8 cellular contexts compared by ENCODE assay signal in the genomic region with DNA sequence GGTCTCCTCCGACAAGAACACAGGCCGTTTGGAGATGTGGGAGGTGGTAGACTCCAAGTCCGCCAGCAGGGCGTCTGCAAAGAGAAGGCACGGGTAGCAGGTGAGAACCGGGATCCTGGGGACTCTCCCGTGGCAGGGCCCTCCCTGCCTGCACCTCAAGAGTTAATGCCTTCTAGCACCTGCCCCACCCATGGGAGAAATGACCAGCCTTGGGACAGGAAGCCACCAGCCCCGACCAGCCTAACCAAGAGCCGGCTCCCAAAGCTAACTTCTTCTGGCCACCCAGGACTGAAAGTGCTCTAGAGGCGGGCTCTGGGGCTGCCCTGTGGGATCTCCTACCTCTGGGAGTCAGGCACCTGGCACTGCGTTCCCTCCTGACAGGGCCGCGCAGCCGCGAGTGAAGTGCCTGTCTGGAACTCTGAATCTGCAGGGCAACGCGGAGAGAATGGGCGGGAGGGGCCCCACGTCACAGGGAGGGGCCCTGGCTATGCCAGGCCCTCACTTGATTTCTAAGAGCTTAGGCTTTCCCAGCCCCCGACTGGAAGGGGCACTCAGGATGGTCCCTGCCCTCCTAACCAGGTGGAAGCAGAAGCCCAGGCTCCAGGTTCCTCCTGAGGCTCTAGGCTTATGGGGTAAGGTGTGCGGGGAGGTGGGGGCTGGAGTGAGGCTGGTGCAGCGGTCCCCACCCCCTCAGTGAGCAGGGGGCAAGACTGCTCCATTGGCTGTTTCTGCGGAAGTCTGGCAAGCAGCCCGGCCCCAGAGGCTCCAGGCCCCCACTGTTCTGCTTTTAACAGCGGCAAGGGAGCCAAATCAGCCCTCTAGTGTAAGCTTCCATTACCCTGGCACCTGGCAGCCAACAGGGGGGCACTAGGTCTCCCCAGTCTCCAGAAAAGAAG. TPM values are rescaled to one million over a fixed set of nuclear protein-coding genes. Genes with fewer than 3 reads are reported as not detected.
DNase-seq lines count a peak whose midpoint lies in the region; ATAC-seq and TF ChIP-seq lines count a peak whose summit lies in the region.

No MANE protein-coding gene starts in this region.

- WGBS in upper lobe of left lung, 2 donors: 44 to 66% methylated on average over 9 to 22 of the region's 25 CpGs

- intact Hi-C loops in activated T-helper 1 cell treated with anti-CD3 and anti-CD28 coated beads, Interleukin-12 subunit alpha, Interleukin-12 subunit beta, Interleukin-2, Interleukin-4 antibody, amounts not matched to agents 30 ng/mL and 10 ng/mL and 1 ng/mL, durations not matched to agents 14 hours and 24 hours and 36 hours (cut with micrococcal nuclease): loop anchor here (10.0 kb wide), 1 partner anchor 240 kb away; a partner anchor contains a TSS

- H3K4me1 ChIP-seq in upper lobe of left lung: peaks cover 54 to 66% (median 56%) of the 10 kb centered on the region in 4 donors

- ATAC-seq in upper lobe of left lung (ENCODE audit: low FRiP score in 2 of 2): peak; percentile 32 to 67

- TF ChIP-seq EP300 in upper lobe of left lung (IDR thresholded peaks at IDR 0.05): no peak

- TF ChIP-seq POLR2A in upper lobe of left lung (IDR thresholded peaks at IDR 0.05): peak in 3 of 4 donors; percentile 20 to 72 (median 60)

- in situ Hi-C loops in GM13977 (cut with MboI; ENCODE audit: low pct_unique_long_range_greater_than_20kb, low sequenced_read_pairs, unreplicated experiment): no loop called here

- H3K4me1 Mint-ChIP-seq in activated T-cell treated with anti-CD3 and anti-CD28 coated beads, Interleukin-2, amount 50 U/mL, for 24 hours (ENCODE audit: low read depth): peaks cover 44% of the 10 kb centered on the region
- H3K4me1 Mint-ChIP-seq in activated T-helper 1 cell treated with anti-CD3 and anti-CD28 coated beads, Interleukin-12 subunit alpha, Interleukin-12 subunit beta, Interleukin-2, Interleukin-4 antibody, amounts not matched to agents 30 ng/mL and 10 ng/mL and 1 ng/mL, durations not matched to agents 14 hours and 24 hours and 36 hours (ENCODE audit: low read depth): peaks cover 45% of the 10 kb centered on the region

- H3K36me3 Mint-ChIP-seq in activated T-cell treated with anti-CD3 and anti-CD28 coated beads, Interleukin-2, amount 50 U/mL, for 24 hours (ENCODE audit: low read depth): peaks cover 57% of the 10 kb centered on the region
- peaks cover 20% of the 10 kb centered on the region for H3K36me3 Mint-ChIP-seq in activated T-helper 1 cell treated with anti-CD3 and anti-CD28 coated beads, Interleukin-12 subunit alpha, Interleukin-12 subunit beta, Interleukin-2, Interleukin-4 antibody, amounts not matched to agents 30 ng/mL and 10 ng/mL and 1 ng/mL, durations not matched to agents 14 hours and 24 hours and 36 hours (ENCODE audit: low read depth)

- H3K4me3 Mint-ChIP-seq in activated T-cell treated with anti-CD3 and anti-CD28 coated beads, Interleukin-2, amount 50 U/mL, for 24 hours: peak overlapping the region; percentile 29
- H3K4me3 Mint-ChIP-seq in activated T-helper 1 cell treated with anti-CD3 and anti-CD28 coated beads, Interleukin-12 subunit alpha, Interleukin-12 subunit beta, Interleukin-2, Interleukin-4 antibody, amounts not matched to agents 30 ng/mL and 10 ng/mL and 1 ng/mL, durations not matched to agents 14 hours and 24 hours and 36 hours: no peak overlapping the region

- H3K36me3 ChIP-seq in upper lobe of left lung: peaks cover 32 to 59% (median 46%) of the 10 kb centered on the region in 4 donors

- H3K27ac ChIP-seq in upper lobe of left lung: peak overlapping the region; percentile 84 to 93 (median 86)

- H3K27me3 Mint-ChIP-seq in activated T-cell treated with anti-CD3 and anti-CD28 coated beads, Interleukin-2, amount 50 U/mL, for 24 hours: no peaks in the 10 kb centered on the region
- no peaks in the 10 kb centered on the region for H3K27me3 Mint-ChIP-seq in activated T-helper 1 cell treated with anti-CD3 and anti-CD28 coated beads, Interleukin-12 subunit alpha, Interleukin-12 subunit beta, Interleukin-2, Interleukin-4 antibody, amounts not matched to agents 30 ng/mL and 10 ng/mL and 1 ng/mL, durations not matched to agents 14 hours and 24 hours and 36 hours (ENCODE audit: insufficient read depth)

- no peaks in the 10 kb centered on the region for H3K9me3 Mint-ChIP-seq in activated T-cell treated with anti-CD3 and anti-CD28 coated beads, Interleukin-2, amount 50 U/mL, for 24 hours
- no peaks in the 10 kb centered on the region for H3K9me3 Mint-ChIP-seq in activated T-helper 1 cell treated with anti-CD3 and anti-CD28 coated beads, Interleukin-12 subunit alpha, Interleukin-12 subunit beta, Interleukin-2, Interleukin-4 antibody, amounts not matched to agents 30 ng/mL and 10 ng/mL and 1 ng/mL, durations not matched to agents 14 hours and 24 hours and 36 hours

- DNase-seq in activated T-cell treated with anti-CD3 and anti-CD28 coated beads, Interleukin-2, amount 50 U/mL, for 24 hours: no peak
- DNase-seq in activated T-cell treated with anti-CD3 and anti-CD28 coated beads for 4 hours: no peak
- no peak for DNase-seq in activated T-helper 1 cell treated with anti-CD3 and anti-CD28 coated beads, Interleukin-12 subunit alpha, Interleukin-12 subunit beta, Interleukin-2, Interleukin-4 antibody, amounts not matched to agents 30 ng/mL and 10 ng/mL and 1 ng/mL, durations not matched to agents 14 hours and 24 hours and 36 hours (ENCODE audit: low spot score)
- peak; percentile 81 for DNase-seq in kidney tubule cell (ENCODE audit: low spot score)
- DNase-seq in upper lobe of left lung: peak; percentile 89 to 91
- no peak for DNase-seq in stimulated activated naive CD4-positive, alpha-beta T cell treated with Interleukin-2 at 50 U/mL for 16 hours (lab: John Stamatoyannopoulos, UW)
- no peak for DNase-seq in NCI-H146 (lab: John Stamatoyannopoulos, UW)
- DNase-seq in GM13977 (ENCODE audit: low spot score): no peak

- peak overlapping the region; percentile 92 for H3K27ac Mint-ChIP-seq in activated T-cell treated with anti-CD3 and anti-CD28 coated beads, Interleukin-2, amount 50 U/mL, for 24 hours
- peak overlapping the region; percentile 92 for H3K27ac Mint-ChIP-seq in activated T-helper 1 cell treated with anti-CD3 and anti-CD28 coated beads, Interleukin-12 subunit alpha, Interleukin-12 subunit beta, Interleukin-2, Interleukin-4 antibody, amounts not matched to agents 30 ng/mL and 10 ng/mL and 1 ng/mL, durations not matched to agents 14 hours and 24 hours and 36 hours

- no peaks in the 10 kb centered on the region for H3K9me3 ChIP-seq in upper lobe of left lung

- H3K27me3 ChIP-seq in upper lobe of left lung: no peaks in the 10 kb centered on the region

- H3K4me3 ChIP-seq in upper lobe of left lung: peak overlapping the region in 3 of 4 donors; percentile 35 to 49 (median 43)

- TF ChIP-seq CTCF in upper lobe of left lung (IDR thresholded peaks at IDR 0.05) (no peak), GM13977 (IDR thresholded peaks at IDR 0.05; ENCODE audit: extremely low read depth, insufficient read depth, missing control alignments) (no peak)

RNA-seq across cellular contexts. Expression of a gene that starts 23.6 kb away (rescaled TPM):
- 2,459 and 2,531 TPM in 2 replicates for total RNA-seq in activated T-helper 1 cell treated with anti-CD3 and anti-CD28 coated beads, Interleukin-12 subunit alpha, Interleukin-12 subunit beta, Interleukin-2, Interleukin-4 antibody, amounts not matched to agents 30 ng/mL and 10 ng/mL and 1 ng/mL, durations not matched to agents 14 hours and 24 hours and 36 hours
- total RNA-seq in upper lobe of left lung: 1,000 to 10,000 TPM; 1,008 to 2,508 (median 1,628) TPM

RNA-seq across cellular contexts. Expression of a gene that starts 30.0 kb away (rescaled TPM):
- 164 and 173 TPM in 2 replicates for total RNA-seq in activated T-helper 1 cell treated with anti-CD3 and anti-CD28 coated beads, Interleukin-12 subunit alpha, Interleukin-12 subunit beta, Interleukin-2, Interleukin-4 antibody, amounts not matched to agents 30 ng/mL and 10 ng/mL and 1 ng/mL, durations not matched to agents 14 hours and 24 hours and 36 hours
- 100 to 1,000 TPM in 1 of 6 donors, 10 to 100 TPM in 5; 48.1 to 140 (median 69.6) TPM for total RNA-seq in upper lobe of left lung

RNA-seq across cellular contexts. Expression of a gene that starts 41.0 kb away (rescaled TPM):
- total RNA-seq in activated T-helper 1 cell treated with anti-CD3 and anti-CD28 coated beads, Interleukin-12 subunit alpha, Interleukin-12 subunit beta, Interleukin-2, Interleukin-4 antibody, amounts not matched to agents 30 ng/mL and 10 ng/mL and 1 ng/mL, durations not matched to agents 14 hours and 24 hours and 36 hours: 53.0 and 57.7 TPM in 2 replicates
- total RNA-seq in upper lobe of left lung: 100 to 1,000 TPM in 4 of 6 donors, 10 to 100 TPM in 2; 67.8 to 210 (median 116) TPM

Comparison
In these comparisons a context has a peak if more than half of its experiments do, and no peak if none do; other contexts are left out.
1. DNase-seq: peak in kidney tubule cell (single experiment) and upper lobe of left lung (2 of 2); none in activated T-cell treated with anti-CD3 and anti-CD28 coated beads, Interleukin-2, amount 50 U/mL, for 24 hours (single experiment), activated T-cell treated with anti-CD3 and anti-CD28 coated beads for 4 hours (single experiment), activated T-helper 1 cell treated with anti-CD3 and anti-CD28 coated beads, Interleukin-12 subunit alpha, Interleukin-12 subunit beta, Interleukin-2, Interleukin-4 antibody, amounts not matched to agents 30 ng/mL and 10 ng/mL and 1 ng/mL, durations not matched to agents 14 hours and 24 hours and 36 hours (single experiment), stimulated activated naive CD4-positive, alpha-beta T cell treated with Interleukin-2 at 50 U/mL for 16 hours (single experiment), NCI-H146 (single experiment) and GM13977 (single experiment).